In the genomic region with DNA sequence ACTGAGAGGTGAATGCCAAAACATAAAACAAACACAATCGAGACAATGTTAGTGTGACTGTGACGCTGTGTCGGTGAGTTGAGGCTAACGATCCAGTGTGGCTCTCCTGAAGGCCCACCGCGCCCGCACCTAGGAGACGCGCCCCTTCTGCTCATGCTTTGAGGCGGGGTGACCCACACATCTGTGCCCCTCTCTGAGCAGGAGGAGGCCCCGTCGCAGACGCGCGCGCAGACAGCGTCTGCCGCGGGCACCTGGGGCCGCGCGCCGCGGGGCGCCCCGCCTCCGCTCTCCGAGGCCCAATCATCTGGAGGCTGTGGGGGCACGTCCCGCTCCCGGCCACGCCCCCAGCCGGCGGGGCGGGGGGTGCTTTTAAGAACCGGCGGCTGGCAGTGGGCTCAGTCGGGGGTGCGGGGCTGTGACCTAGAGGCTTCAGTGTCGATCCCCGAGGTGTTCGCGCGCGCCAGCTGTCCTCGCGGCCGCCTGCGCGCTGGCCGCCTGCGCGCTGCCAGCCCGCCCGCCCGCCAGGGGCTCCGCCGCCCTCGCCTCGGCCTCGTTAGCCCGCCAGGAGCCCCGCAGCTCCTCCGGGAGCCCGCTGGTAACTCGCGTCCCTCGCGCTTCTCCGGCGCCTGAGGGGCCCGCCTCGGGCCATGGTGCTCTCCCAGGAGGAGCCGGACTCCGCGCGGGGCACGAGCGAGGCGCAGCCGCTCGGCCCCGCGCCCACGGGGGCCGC, we compare ENCODE assay signal across 9 cellular contexts. TPM values are rescaled to one million over a fixed set of nuclear protein-coding genes. Genes with fewer than 3 reads are reported as not detected.
DNase-seq lines count a peak whose midpoint lies in the region; ATAC-seq, FAIRE-seq and TF ChIP-seq lines count a peak whose summit lies in the region.
"Had no signal": no experiment of that assay in that cellular context is flagged by ENCODE, and none has a peak within 500 bp of the region (broad histone marks: within the 10 kb centered on the region; RNA-seq: fewer than 3 reads in every experiment).

A gene with protein sequence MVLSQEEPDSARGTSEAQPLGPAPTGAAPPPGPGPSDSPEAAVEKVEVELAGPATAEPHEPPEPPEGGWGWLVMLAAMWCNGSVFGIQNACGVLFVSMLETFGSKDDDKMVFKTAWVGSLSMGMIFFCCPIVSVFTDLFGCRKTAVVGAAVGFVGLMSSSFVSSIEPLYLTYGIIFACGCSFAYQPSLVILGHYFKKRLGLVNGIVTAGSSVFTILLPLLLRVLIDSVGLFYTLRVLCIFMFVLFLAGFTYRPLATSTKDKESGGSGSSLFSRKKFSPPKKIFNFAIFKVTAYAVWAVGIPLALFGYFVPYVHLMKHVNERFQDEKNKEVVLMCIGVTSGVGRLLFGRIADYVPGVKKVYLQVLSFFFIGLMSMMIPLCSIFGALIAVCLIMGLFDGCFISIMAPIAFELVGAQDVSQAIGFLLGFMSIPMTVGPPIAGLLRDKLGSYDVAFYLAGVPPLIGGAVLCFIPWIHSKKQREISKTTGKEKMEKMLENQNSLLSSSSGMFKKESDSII (plus strand): TSS at position 398 of the 730 bp plus-strand sequence. CDS start 250 bp downstream, at position 648.

- POLR2A ChIA-PET in PC-9 (lab: Charles Lee; ENCODE audit: unreplicated experiment): interaction anchor here (0.7 kb wide), 1 partner anchor 11 kb away, joined by 8 read pairs; no protein-coding TSS in a partner anchor

- CTCF ChIA-PET in PC-9 (lab: Charles Lee): no interaction called here

- H3K36me3 Mint-ChIP-seq in activated T-cell treated with anti-CD3 and anti-CD28 coated beads, Interleukin-2, amount 50 U/mL, for 72 hours (ENCODE audit: insufficient read depth in 2 of 2): no peaks in the 10 kb centered on the region

- H3K27me3 ChIP-seq in PC-9 (ENCODE audit: insufficient read depth, low read depth) (peaks cover 5% of the 10 kb centered on the region; the same call in 1 of the 2 replicates), neuron (ENCODE audit: insufficient read depth, low read length) (peaks cover 28% of the 10 kb centered on the region)

- TF ChIP-seq CTCF in D721Med (IDR thresholded peaks at IDR 0.05; ENCODE audit: insufficient read depth, missing control alignments): no peak
- no peak for TF ChIP-seq CTCF in PC-9 (conservative IDR thresholded peaks at IDR 0.05)
- no peak for TF ChIP-seq CTCF in fibroblast of the aortic adventitia (IDR thresholded peaks at IDR 0.05; ENCODE audit: insufficient read depth, low read length)

- H3K4me1 Mint-ChIP-seq in activated T-cell treated with anti-CD3 and anti-CD28 coated beads, Interleukin-2, amount 50 U/mL, for 72 hours (ENCODE audit: low read depth): peaks cover 38% of the 10 kb centered on the region

- no peaks in the 10 kb centered on the region for H3K27me3 Mint-ChIP-seq in activated T-cell treated with anti-CD3 and anti-CD28 coated beads, Interleukin-2, amount 50 U/mL, for 72 hours (ENCODE audit: low read depth)

- H3F3A ChIP-seq in PC-9 (ENCODE audit: insufficient read depth, low read depth): no peaks in the 10 kb centered on the region

- peak within 1 kb of the TSS; percentile 68 for H3K27ac Mint-ChIP-seq in activated T-cell treated with anti-CD3 and anti-CD28 coated beads, Interleukin-2, amount 50 U/mL, for 72 hours

- H3K9me2 ChIP-seq in PC-9 (ENCODE audit: insufficient read depth): no peaks in the 10 kb centered on the region

- H3K79me2 ChIP-seq in PC-9 (ENCODE audit: low read depth): no peaks in the 10 kb centered on the region

- H3K27ac ChIP-seq in PC-9 (no peak within 1 kb of the TSS), substantia nigra (ENCODE audit: low read depth, low read length, poor library complexity, severe bottlenecking) (no peak within 1 kb of the TSS)

- intact Hi-C loops in PC-9 (cut with micrococcal nuclease; ENCODE audit: unreplicated experiment): no loop called here

- no peaks in the 10 kb centered on the region for H4K20me1 ChIP-seq in PC-9 (ENCODE audit: insufficient read depth)

- DNase-seq in D721Med (ENCODE audit: insufficient read length, low spot score): peak; percentile 62
- DNase-seq in HTR-8/SVneo (ENCODE audit: insufficient read length, low spot score): peak; percentile 84
- peak in 1 of 2 experiments; percentile 68 for DNase-seq in PC-9
- peak; percentile 84 to 86 for DNase-seq in activated T-cell treated with anti-CD3 and anti-CD28 coated beads, Interleukin-2, amount 50 U/mL, for 72 hours
- no peak for DNase-seq in fibroblast of the aortic adventitia (ENCODE audit: low read depth)
- peak in 29 of 49 donors; percentile 1 to 87 (median 18) for DNase-seq in substantia nigra (lab: John Stamatoyannopoulos, UW)

- peaks cover 6% of the 10 kb centered on the region; the same call in 1 of the 2 replicates for H3K4me1 ChIP-seq in PC-9 (replicated peaks; ENCODE audit: insufficient read depth)
- peaks cover 7% of the 10 kb centered on the region for H3K4me1 ChIP-seq in neuron (ENCODE audit: insufficient read depth, low read length)

- H3K9me3 ChIP-seq in PC-9 (ENCODE audit: insufficient read depth, low read depth) (no peaks in the 10 kb centered on the region), neuron (ENCODE audit: low read length) (no peaks in the 10 kb centered on the region)

- peak; percentile 79 for ATAC-seq in GM21367 (IDR thresholded peaks at IDR 0.05; ENCODE audit: unreplicated experiment)
- peak; percentile 92 to 94 for ATAC-seq in activated T-cell treated with anti-CD3 and anti-CD28 coated beads, Interleukin-2, amount 50 U/mL, for 72 hours (replicated peaks in 1 of 2)

- peak within 1 kb of the TSS; percentile 91 to 93 for H3K4me3 Mint-ChIP-seq in activated T-cell treated with anti-CD3 and anti-CD28 coated beads, Interleukin-2, amount 50 U/mL, for 72 hours

- H3K9me3 Mint-ChIP-seq in activated T-cell treated with anti-CD3 and anti-CD28 coated beads, Interleukin-2, amount 50 U/mL, for 72 hours: no peaks in the 10 kb centered on the region

- peak within 1 kb of the TSS; percentile 80 for H2AFZ ChIP-seq in PC-9
- H2AFZ ChIP-seq in neuron (ENCODE audit: low read depth, low read length): peak within 1 kb of the TSS; percentile 84

- no peak for FAIRE-seq in D721Med (lab: Jason Lieb, UNC)
- peak; percentile 66 for FAIRE-seq in HTR-8/SVneo (lab: Jason Lieb, UNC)

- BruUV-seq in PC-9 (replicated peaks; lab: Mats Ljungman, UMichigan): no TSS peak

- H3K4me3 ChIP-seq in PC-9 (peak within 1 kb of the TSS; percentile 70), fibroblast of the aortic adventitia (ENCODE audit: low read depth, low read length) (peak within 1 kb of the TSS; percentile 54), neuron (ENCODE audit: low read length) (peak within 1 kb of the TSS; percentile 59)

- H3K4me2 ChIP-seq in PC-9: peak within 1 kb of the TSS; percentile 93

- H3K36me3 ChIP-seq in PC-9 (ENCODE audit: low read depth) (no peaks in the 10 kb centered on the region), neuron (ENCODE audit: insufficient read depth, low read length) (no peaks in the 10 kb centered on the region)

RNA-seq across cellular contexts. Expression of the gene that starts here (rescaled TPM):
- total RNA-seq in PC-9 (2021) (1.7 and 2.5 TPM in 2 replicates), fibroblast of the aortic adventitia (ENCODE audit: low replicate concordance) (not detected in 2 replicates)
- 1 to 10 TPM; 4.9 to 6.5 TPM for total RNA-seq in activated T-cell treated with anti-CD3 and anti-CD28 coated beads, Interleukin-2, amount 50 U/mL, for 72 hours
- total RNA-seq: glomerular endothelial cell had no signal
